In the genomic region with DNA sequence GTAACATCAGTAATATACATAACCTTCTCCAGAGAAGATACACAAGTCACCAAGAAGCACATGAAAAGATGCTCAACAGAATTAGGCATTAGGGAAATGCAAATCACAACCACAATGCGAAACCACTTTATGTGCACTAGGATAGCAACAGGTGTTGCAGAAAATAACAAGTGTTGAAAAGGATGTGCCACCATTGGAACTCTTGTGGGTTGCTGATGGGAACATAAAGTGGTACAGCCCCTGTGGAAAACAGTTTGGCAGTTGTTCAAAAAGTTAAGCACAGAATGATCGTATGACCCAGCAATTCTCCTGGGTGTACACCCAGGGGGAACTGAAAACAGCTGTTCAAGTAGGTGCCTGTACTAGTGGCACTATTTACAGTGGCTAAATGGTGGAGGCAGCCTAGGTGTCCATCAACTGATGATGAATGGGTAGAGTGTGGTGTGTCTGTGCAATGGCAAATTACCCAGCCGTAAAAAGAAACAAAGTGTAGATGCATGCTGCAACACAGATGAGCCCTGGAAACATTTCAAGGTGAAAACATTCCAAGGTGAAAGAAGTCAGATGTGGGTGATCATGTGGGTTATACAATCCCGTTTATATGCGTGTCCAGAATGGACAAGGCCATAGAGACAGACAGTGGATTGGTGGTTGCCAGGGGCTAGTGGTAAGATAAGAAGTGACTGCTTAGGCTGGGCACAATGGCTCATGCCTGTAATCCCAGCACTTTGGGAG, we compare ENCODE assay signal across 9 cellular contexts. TPM values are rescaled to one million over a fixed set of nuclear protein-coding genes. Genes with fewer than 3 reads are reported as not detected.
DNase-seq lines count a peak whose midpoint lies in the region; ATAC-seq, FAIRE-seq and TF ChIP-seq lines count a peak whose summit lies in the region.
"Had no signal": no experiment of that assay in that cellular context is flagged by ENCODE, and none has a peak within 500 bp of the region (broad histone marks: within the 10 kb centered on the region; RNA-seq: fewer than 3 reads in every experiment).

No MANE protein-coding gene starts in this region.

- TF ChIP-seq EP300 in esophagus muscularis mucosa (IDR thresholded peaks at IDR 0.05): no peak

- peaks cover 84% of the 10 kb centered on the region for H3K36me3 Mint-ChIP-seq in CD8-positive, alpha-beta T cell

- H3K27ac ChIP-seq in CD8-positive, alpha-beta T cell (ENCODE audit: low read depth, low read length): no peak overlapping the region
- H3K27ac ChIP-seq in esophagus muscularis mucosa (replicated peaks in 1 of 4) (peak overlapping the region; percentile 45 to 64 (median 56)), WERI-Rb-1 (no peak overlapping the region), small intestine (ENCODE audit: low read depth in 1 of 2, low read length in 1 of 2) (peak overlapping the region in 1 of 2 donors; percentile 48)

- peaks cover 37% of the 10 kb centered on the region for H3K36me3 ChIP-seq in CD8-positive, alpha-beta T cell (ENCODE audit: insufficient read depth, low read length)
- H3K36me3 ChIP-seq in esophagus muscularis mucosa (peaks cover 23 to 67% (median 55%) of the 10 kb centered on the region in 4 donors), WERI-Rb-1 (no peaks in the 10 kb centered on the region), small intestine (ENCODE audit: control insufficient read depth in 2 of 2, insufficient read depth in 2 of 2, low read length in 2 of 2) (peaks cover 0 to 2% of the 10 kb centered on the region in 2 donors)

- no peak for FAIRE-seq in small intestine (lab: Jason Lieb, UNC)
- FAIRE-seq: TTC549 had no signal

- intact Hi-C loops in CD8-positive, alpha-beta T cell (cut with DNase I, micrococcal nuclease): no loop called here
- intact Hi-C loops in esophagus muscularis mucosa (cut with DNase I): no loop called here

- 67% methylated on average over 5 of the region's 5 CpGs for WGBS in esophagus muscularis mucosa
- 76 to 80% (median 79%) methylated on average over 5 of the region's 5 CpGs for WGBS in small intestine, 3 donors

- POLR2A ChIA-PET in CD8-positive, alpha-beta T cell (lab: Charles Lee): no interaction called here

- no peak overlapping the region for H3K4me3 ChIP-seq in CD8-positive, alpha-beta T cell (ENCODE audit: low read depth, low read length)
- H3K4me3 ChIP-seq in esophagus muscularis mucosa: no peak overlapping the region
- no peak overlapping the region for H3K4me3 ChIP-seq in WERI-Rb-1 (ENCODE audit: low read depth, low read length)
- H3K4me3 ChIP-seq in small intestine (ENCODE audit: low read depth in 1 of 2, low read length in 2 of 2): no peak overlapping the region

- TF ChIP-seq POLR2A in esophagus muscularis mucosa (IDR thresholded peaks at IDR 0.05; ENCODE audit: low read depth): no peak

- H3K27ac Mint-ChIP-seq in CD8-positive, alpha-beta T cell: peak overlapping the region; percentile 82

- CTCF ChIA-PET in CD8-positive, alpha-beta T cell (lab: Charles Lee): interaction anchor here (1.0 kb wide), 1 partner anchor 42 kb away, joined by 4 read pairs; no protein-coding TSS in a partner anchor

- peaks cover 7% of the 10 kb centered on the region for H3K9me3 Mint-ChIP-seq in CD8-positive, alpha-beta T cell

- DNase-seq in CD8-positive, alpha-beta T cell: peak in 2 of 7 experiments; percentile 9 to 45
- DNase-seq in esophagus muscularis mucosa (ENCODE audit: extremely low spot score) (peak; percentile 75), HuH-7 (ENCODE audit: low spot score) (no peak), WERI-Rb-1 (no peak), DMS53 treated with DMSO at 0.1 percent for 48 hours (lab: John Stamatoyannopoulos, UW; ENCODE audit: unreplicated experiment) (no peak), small intestine (no peak)

- peaks cover 51% of the 10 kb centered on the region for H3K4me1 Mint-ChIP-seq in CD8-positive, alpha-beta T cell (ENCODE audit: low read depth)

- H3K27me3 Mint-ChIP-seq in CD8-positive, alpha-beta T cell (ENCODE audit: low read depth): no peaks in the 10 kb centered on the region

- H3K4me1 ChIP-seq in CD8-positive, alpha-beta T cell (ENCODE audit: insufficient read depth, low read length): peaks cover 32% of the 10 kb centered on the region
- peaks cover 0 to 22% (median 13%) of the 10 kb centered on the region in 4 donors for H3K4me1 ChIP-seq in esophagus muscularis mucosa
- H3K4me1 ChIP-seq in small intestine (ENCODE audit: control insufficient read depth in 2 of 2, insufficient read depth in 1 of 2, low read depth in 1 of 2, low read length in 1 of 2): no peaks in the 10 kb centered on the region

- TF ChIP-seq CTCF in CD8-positive, alpha-beta T cell (IDR thresholded peaks at IDR 0.05): no peak
- no peak for TF ChIP-seq CTCF in esophagus muscularis mucosa (IDR thresholded peaks at IDR 0.05)
- TF ChIP-seq CTCF in WERI-Rb-1 (IDR thresholded peaks at IDR 0.05; ENCODE audit: low read depth, low read length): no peak

- no peak overlapping the region for H3K4me3 Mint-ChIP-seq in CD8-positive, alpha-beta T cell

- H3K9me3 ChIP-seq in CD8-positive, alpha-beta T cell (ENCODE audit: low read length): no peaks in the 10 kb centered on the region
- H3K9me3 ChIP-seq in esophagus muscularis mucosa: no peaks in the 10 kb centered on the region
- H3K9me3 ChIP-seq in WERI-Rb-1 (ENCODE audit: severe bottlenecking): no peaks in the 10 kb centered on the region
- no peaks in the 10 kb centered on the region for H3K9me3 ChIP-seq in small intestine (ENCODE audit: control insufficient read depth, low read depth)

- no peaks in the 10 kb centered on the region for H3K27me3 ChIP-seq in CD8-positive, alpha-beta T cell (ENCODE audit: insufficient read depth, low read length)
- H3K27me3 ChIP-seq in esophagus muscularis mucosa (no peaks in the 10 kb centered on the region), WERI-Rb-1 (ENCODE audit: insufficient read depth, low read depth, severe bottlenecking) (no peaks in the 10 kb centered on the region), small intestine (ENCODE audit: control insufficient read depth in 2 of 2, insufficient read depth in 2 of 2, low read length in 2 of 2) (no peaks in the 10 kb centered on the region)

- peak; percentile 23 for ATAC-seq in CD8-positive, alpha-beta T cell
- ATAC-seq in GM19455 (IDR thresholded peaks at IDR 0.05; ENCODE audit: unreplicated experiment): peak; percentile 85
- ATAC-seq in HG03354 (IDR thresholded peaks at IDR 0.05; ENCODE audit: poor library complexity, severe bottlenecking, unreplicated experiment): peak; percentile 91

RNA-seq across cellular contexts. Expression of a gene that starts 27.2 kb away (rescaled TPM):
- 10 to 100 TPM; 96.3 to 98.5 TPM for total RNA-seq in CD8-positive, alpha-beta T cell
- 100 to 1,000 TPM; 217 to 341 (median 285) TPM for total RNA-seq in esophagus muscularis mucosa
- polyA plus RNA-seq in small intestine: 10 to 100 TPM in 2 of 3 donors, 1 to 10 TPM in 1; 5.6 to 33.5 (median 22.4) TPM

RNA-seq across cellular contexts. Expression of a gene that starts 39.1 kb away (rescaled TPM):
- total RNA-seq in CD8-positive, alpha-beta T cell: 10 to 100 TPM; 83.5 to 89.4 TPM
- 100 to 1,000 TPM; 232 to 442 (median 374) TPM for total RNA-seq in esophagus muscularis mucosa
- polyA plus RNA-seq in small intestine: 10 to 100 TPM in 2 of 3 donors, 1 to 10 TPM in 1; 7.2 to 68.2 (median 25.1) TPM

RNA-seq across cellular contexts. Expression of a gene that starts 56.3 kb away (rescaled TPM):
- total RNA-seq in CD8-positive, alpha-beta T cell: 1 to 10 TPM; 3.4 to 5.0 TPM
- total RNA-seq in esophagus muscularis mucosa: 10 to 100 TPM; 28.3 to 32.0 (median 30.1) TPM
- polyA plus RNA-seq in small intestine: 10 to 100 TPM in 1 of 3 donors, 1 to 10 TPM in 2; 4.0 to 18.1 (median 6.2) TPM

Comparison
In these comparisons a context has a peak if more than half of its experiments do, and no peak if none do; other contexts are left out.
1. ATAC-seq: peak in every context shown above with its lines; median percentile 91 in HG03354; 85 in GM19455; 23 in CD8-positive, alpha-beta T cell.
2. H3K27ac ChIP-seq: peak in esophagus muscularis mucosa (4 of 4); none in CD8-positive, alpha-beta T cell (single experiment) and WERI-Rb-1 (single experiment).
3. RNA of a gene that starts 56.3 kb away (total RNA-seq): 28.3 to 32.0 TPM in esophagus muscularis mucosa; 3.4 to 5.0 TPM in CD8-positive, alpha-beta T cell; every median in the first group is over 4 times any median in the second.